In the genomic region with DNA sequence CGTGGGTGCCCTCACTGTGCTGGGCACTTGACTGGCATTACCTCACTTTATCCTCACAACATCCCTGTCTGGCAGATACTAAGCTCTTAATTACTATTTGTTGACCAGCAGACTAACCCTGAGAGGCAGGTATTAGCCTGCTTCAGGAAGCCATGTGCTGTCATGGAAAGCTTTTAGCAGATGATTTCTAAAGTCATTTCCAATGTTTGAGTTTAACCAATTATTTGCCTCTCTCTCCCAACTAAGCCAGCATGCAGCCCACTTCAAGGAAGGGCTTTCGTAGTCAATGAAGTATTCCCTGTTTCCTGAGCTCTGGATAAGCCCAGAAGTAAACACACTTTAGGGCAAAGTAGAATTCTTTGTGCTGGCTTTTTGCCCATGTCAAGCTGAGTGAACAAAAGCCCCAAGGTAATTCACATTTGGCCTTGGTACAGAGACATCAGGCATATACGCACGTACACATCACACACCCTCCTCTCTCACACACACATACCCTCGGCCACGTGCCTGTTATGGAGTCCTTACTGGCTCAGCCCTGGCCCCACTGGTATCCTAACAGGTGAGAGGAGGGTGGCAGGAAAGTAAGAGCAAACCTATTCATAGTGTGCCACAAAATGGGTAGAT, we compare ENCODE assay signal across 16 cellular contexts.
DNase-seq lines count a peak whose midpoint lies in the region; ATAC-seq and TF ChIP-seq lines count a peak whose summit lies in the region.
"Had no signal": no experiment of that assay in that cellular context is flagged by ENCODE, and none has a peak within 500 bp of the region (broad histone marks: within the 10 kb centered on the region; RNA-seq: fewer than 3 reads in every experiment).

No MANE protein-coding gene starts in this region.

- no peaks in the 10 kb centered on the region for H4K20me1 ChIP-seq in Karpas-422 (ENCODE audit: insufficient read depth, low read depth, low read length)

- no peak overlapping the region for H3K4me3 Mint-ChIP-seq in stimulated activated effector memory CD8-positive, alpha-beta T cell treated with anti-CD3 and anti-CD28 coated beads, Interleukin-12 subunit alpha, Interleukin-12 subunit beta, amount 100 ng/mL, for 72 hours
- H3K4me3 Mint-ChIP-seq: CD4-positive, alpha-beta T cell; nephron had no signal

- no peak overlapping the region for H3K27ac Mint-ChIP-seq in stimulated activated effector memory CD8-positive, alpha-beta T cell treated with anti-CD3 and anti-CD28 coated beads, Interleukin-12 subunit alpha, Interleukin-12 subunit beta, amount 100 ng/mL, for 72 hours
- H3K27ac Mint-ChIP-seq: CD4-positive, alpha-beta T cell had no signal

- TF ChIP-seq CTCF in esophagus squamous epithelium (IDR thresholded peaks at IDR 0.05) (no peak), GM20000 (IDR thresholded peaks at IDR 0.05; ENCODE audit: extremely low read depth, missing control alignments) (no peak)

- ATAC-seq in stimulated activated effector memory CD8-positive, alpha-beta T cell treated with anti-CD3 and anti-CD28 coated beads, Interleukin-12 subunit alpha, Interleukin-12 subunit beta, amount 100 ng/mL, for 72 hours: peak; percentile 28
- no peak for ATAC-seq in HG02623 (IDR thresholded peaks at IDR 0.05; ENCODE audit: unreplicated experiment)
- ATAC-seq: activated CD4-positive, CD25-positive, alpha-beta regulatory T cell treated with anti-CD3 and anti-CD28 coated beads, Interleukin-2, amount 50 U/mL, for 24 hours; SK-N-SH treated with all-trans-retinoic acid at 6 μM for 48 hours had no signal

- H3K4me1 ChIP-seq in esophagus squamous epithelium: peaks cover 3 to 19% (median 7%) of the 10 kb centered on the region in 3 donors
- no peaks in the 10 kb centered on the region for H3K4me1 ChIP-seq in Karpas-422 (ENCODE audit: low read length)

- intact Hi-C loops in esophagus squamous epithelium (cut with DNase I): no loop called here

- H3K36me3 Mint-ChIP-seq in stimulated activated effector memory CD8-positive, alpha-beta T cell treated with anti-CD3 and anti-CD28 coated beads, Interleukin-12 subunit alpha, Interleukin-12 subunit beta, amount 100 ng/mL, for 72 hours: no peaks in the 10 kb centered on the region

- no peak overlapping the region for H3K4me2 ChIP-seq in Karpas-422 (ENCODE audit: low read depth, low read length, poor library complexity, severe bottlenecking)

- peaks cover 0 to 9% (median 0%) of the 10 kb centered on the region in 4 donors for H3K27me3 ChIP-seq in esophagus squamous epithelium
- no peaks in the 10 kb centered on the region for H3K27me3 ChIP-seq in Karpas-422 (ENCODE audit: low read length)
- H3K27me3 ChIP-seq: upper lobe of left lung had no signal

- no peak for TF ChIP-seq POLR2A in esophagus squamous epithelium (IDR thresholded peaks at IDR 0.05)

- H3K9me3 ChIP-seq in esophagus squamous epithelium (peaks cover 0 to 5% (median 0%) of the 10 kb centered on the region in 3 donors), Karpas-422 (ENCODE audit: low read length) (no peaks in the 10 kb centered on the region)

- H3K4me1 Mint-ChIP-seq in stimulated activated effector memory CD8-positive, alpha-beta T cell treated with anti-CD3 and anti-CD28 coated beads, Interleukin-12 subunit alpha, Interleukin-12 subunit beta, amount 100 ng/mL, for 72 hours: peaks cover 13% of the 10 kb centered on the region

- H3K79me2 ChIP-seq in Karpas-422 (ENCODE audit: low read length): no peaks in the 10 kb centered on the region

- DNase-seq in NCI-H1436 (lab: John Stamatoyannopoulos, UW) (peak; percentile 74), NCI-H524 (lab: John Stamatoyannopoulos, UW) (peak; percentile 89 to 98), esophagus squamous epithelium (lab: John Stamatoyannopoulos, UW) (no peak), A172 (ENCODE audit: low spot score) (no peak), GM20000 (ENCODE audit: low spot score) (no peak), Karpas-422 (no peak)
- DNase-seq in stimulated activated effector memory CD8-positive, alpha-beta T cell treated with anti-CD3 and anti-CD28 coated beads, Interleukin-12 subunit alpha, Interleukin-12 subunit beta, amount 100 ng/mL, for 72 hours (ENCODE audit: low spot score in 2 of 2): no peak
- DNase-seq: CD4-positive, alpha-beta T cell; cortex of kidney; foreskin fibroblast; islet precursor cell had no signal

- 21 to 52% methylated on average over 6 of the region's 6 CpGs for WGBS in esophagus squamous epithelium, 2 donors

- H3K27ac ChIP-seq in esophagus squamous epithelium (peak overlapping the region in 3 of 4 donors; percentile 11 to 45 (median 14)), Karpas-422 (ENCODE audit: low read length) (no peak overlapping the region)

- H3K9ac ChIP-seq in Karpas-422 (ENCODE audit: low read length): no peak overlapping the region

- no peaks in the 10 kb centered on the region for H3K36me3 ChIP-seq in esophagus squamous epithelium
- no peaks in the 10 kb centered on the region for H3K36me3 ChIP-seq in Karpas-422 (ENCODE audit: insufficient read depth, low read length)
- H3K36me3 ChIP-seq: upper lobe of left lung had no signal

- H3K9me3 Mint-ChIP-seq in stimulated activated effector memory CD8-positive, alpha-beta T cell treated with anti-CD3 and anti-CD28 coated beads, Interleukin-12 subunit alpha, Interleukin-12 subunit beta, amount 100 ng/mL, for 72 hours: no peaks in the 10 kb centered on the region
- H3K9me3 Mint-ChIP-seq: CD4-positive, alpha-beta T cell had no signal

- H3K4me3 ChIP-seq in esophagus squamous epithelium (no peak overlapping the region), Karpas-422 (ENCODE audit: low read length) (no peak overlapping the region)
- H3K4me3 ChIP-seq: upper lobe of left lung had no signal

- no peak overlapping the region for H2AFZ ChIP-seq in Karpas-422 (ENCODE audit: low read length)

- no peaks in the 10 kb centered on the region for H3K9me2 ChIP-seq in Karpas-422 (replicated peaks; ENCODE audit: insufficient read depth, low read length)

Comparison
In these comparisons a context has a peak if more than half of its experiments do, and no peak if none do; other contexts are left out.
1. DNase-seq: peak in NCI-H1436 (single experiment) and NCI-H524 (2 of 2); none in esophagus squamous epithelium (single experiment), stimulated activated effector memory CD8-positive, alpha-beta T cell treated with anti-CD3 and anti-CD28 coated beads, Interleukin-12 subunit alpha, Interleukin-12 subunit beta, amount 100 ng/mL, for 72 hours (0 of 2), A172 (single experiment), GM20000 (single experiment) and Karpas-422 (single experiment).